In genomic region chr20:39338977-39339376, GRCh38 we compare ENCODE assay signal across 9 cellular contexts.
DNase-seq lines count a peak whose midpoint lies in the region; ATAC-seq, FAIRE-seq and TF ChIP-seq lines count a peak whose summit lies in the region.
"Had no signal": no experiment of that assay in that cellular context is flagged by ENCODE, and none has a peak within 500 bp of the region (broad histone marks: within the 10 kb centered on the region; RNA-seq: fewer than 3 reads in every experiment).

No MANE protein-coding gene starts in this region.

- CTCF ChIA-PET in OCI-LY7 (lab: Charles Lee; ENCODE audit: unreplicated experiment) = no interaction called here
- CTCF ChIA-PET in activated CD8-positive, alpha-beta T cell treated with anti-CD3 and anti-CD28 coated beads for 36 hours (lab: Charles Lee) = no interaction called here

- POLR2A ChIA-PET in OCI-LY7 (lab: Charles Lee) = no interaction called here
- POLR2A ChIA-PET in activated CD8-positive, alpha-beta T cell treated with anti-CD3 and anti-CD28 coated beads for 36 hours (lab: Charles Lee) = no interaction called here

- no peak overlapping the region for H3K27ac ChIP-seq in OCI-LY7 (ENCODE audit: low read depth, low read length, poor library complexity, severe bottlenecking)
- H3K27ac ChIP-seq in ovary = no peak overlapping the region

- peaks cover 6% of the 10 kb centered on the region for H3K27me3 Mint-ChIP-seq in activated CD8-positive, alpha-beta T cell treated with anti-CD3 and anti-CD28 coated beads for 36 hours

- H3K4me3 ChIP-seq in OCI-LY7 (ENCODE audit: low read depth, low read length, poor library complexity, severe bottlenecking) (no peak overlapping the region), ovary (no peak overlapping the region)

- no peaks in the 10 kb centered on the region for H3K36me3 Mint-ChIP-seq in activated CD8-positive, alpha-beta T cell treated with anti-CD3 and anti-CD28 coated beads for 36 hours (ENCODE audit: low read depth)

- H3K79me2 ChIP-seq in OCI-LY7 (ENCODE audit: insufficient read depth, low read depth, low read length) = no peaks in the 10 kb centered on the region

- no peak overlapping the region for H3K27ac Mint-ChIP-seq in activated CD8-positive, alpha-beta T cell treated with anti-CD3 and anti-CD28 coated beads for 36 hours

- no peak for TF ChIP-seq POLR2A in ovary (IDR thresholded peaks at IDR 0.05)

- intact Hi-C loops in OCI-LY7 (cut with micrococcal nuclease; ENCODE audit: unreplicated experiment) (no loop called here), ovary (cut with DNase I) (no loop called here)
- intact Hi-C loops in activated CD8-positive, alpha-beta T cell treated with anti-CD3 and anti-CD28 coated beads for 36 hours (cut with micrococcal nuclease) = no loop called here

- no peak overlapping the region for H3K4me3 Mint-ChIP-seq in activated CD8-positive, alpha-beta T cell treated with anti-CD3 and anti-CD28 coated beads for 36 hours

- no peaks in the 10 kb centered on the region for H4K20me1 ChIP-seq in OCI-LY7 (ENCODE audit: insufficient read depth, low read length)

- WGBS in ovary, 3 donors = 28 to 69% (median 38%) methylated on average over 1 of the region's 1 CpG

- ATAC-seq in GM19035 (IDR thresholded peaks at IDR 0.05; ENCODE audit: unreplicated experiment) = peak; percentile 93
- ATAC-seq in HG02852 (IDR thresholded peaks at IDR 0.05; ENCODE audit: unreplicated experiment) = peak; percentile 97
- ATAC-seq in activated CD8-positive, alpha-beta T cell treated with anti-CD3 and anti-CD28 coated beads for 36 hours = no peak

- H3K4me2 ChIP-seq in OCI-LY7 (ENCODE audit: low read length) = peak overlapping the region; percentile 49

- H3K9me3 Mint-ChIP-seq in activated CD8-positive, alpha-beta T cell treated with anti-CD3 and anti-CD28 coated beads for 36 hours = no peaks in the 10 kb centered on the region

- DNase-seq in OCI-LY7 (ENCODE audit: low spot score) (peak; percentile 79), retina (peak; percentile 7), HTR-8/SVneo (ENCODE audit: insufficient read length, low spot score) (no peak), ovary (no peak)
- DNase-seq in activated CD8-positive, alpha-beta T cell treated with anti-CD3 and anti-CD28 coated beads for 36 hours = no peak
- DNase-seq: activated T-cell treated with anti-CD3 and anti-CD28 coated beads, Interleukin-2, amount 50 U/mL, for 1 hour; NCI-H524 had no signal

- H3K9me3 ChIP-seq in OCI-LY7 (ENCODE audit: low read length) (no peaks in the 10 kb centered on the region), ovary (no peaks in the 10 kb centered on the region)

- no peaks in the 10 kb centered on the region for H3K4me1 Mint-ChIP-seq in activated CD8-positive, alpha-beta T cell treated with anti-CD3 and anti-CD28 coated beads for 36 hours (ENCODE audit: low read depth)

- no peaks in the 10 kb centered on the region for H3K27me3 ChIP-seq in ovary

- peaks cover 14% of the 10 kb centered on the region for H3K4me1 ChIP-seq in OCI-LY7 (ENCODE audit: insufficient read depth, low read length, poor library complexity, severe bottlenecking)
- no peaks in the 10 kb centered on the region for H3K4me1 ChIP-seq in ovary (ENCODE audit: insufficient read depth)

- peak overlapping the region; percentile 52; the same call in 1 of the 2 replicates for H2AFZ ChIP-seq in OCI-LY7 (ENCODE audit: low read length)

- no TSS peak for BruUV-seq in OCI-LY7 (replicated peaks; lab: Mats Ljungman, UMichigan)

- no peak for FAIRE-seq in HTR-8/SVneo (lab: Jason Lieb, UNC)

- H3K9me2 ChIP-seq in OCI-LY7 (ENCODE audit: insufficient read depth, low read length) = no peaks in the 10 kb centered on the region

- H3K36me3 ChIP-seq in OCI-LY7 (ENCODE audit: insufficient read depth, low read length) (no peaks in the 10 kb centered on the region), ovary (no peaks in the 10 kb centered on the region)

- no peak for TF ChIP-seq EP300 in ovary (IDR thresholded peaks at IDR 0.05)

- no peak for TF ChIP-seq CTCF in OCI-LY7 (conservative IDR thresholded peaks at IDR 0.05; ENCODE audit: low read length)
- no peak for TF ChIP-seq CTCF in ovary (IDR thresholded peaks at IDR 0.05)
- no peak for TF ChIP-seq CTCF in activated CD8-positive, alpha-beta T cell treated with anti-CD3 and anti-CD28 coated beads for 36 hours (IDR thresholded peaks at IDR 0.05)

Comparison
In these comparisons a context has a peak if more than half of its experiments do, and no peak if none do; other contexts are left out.
1. DNase-seq: peak in OCI-LY7 (single experiment) and retina (single experiment); none in HTR-8/SVneo (single experiment), ovary (0 of 5) and activated CD8-positive, alpha-beta T cell treated with anti-CD3 and anti-CD28 coated beads for 36 hours (single experiment).